In the genomic region with DNA sequence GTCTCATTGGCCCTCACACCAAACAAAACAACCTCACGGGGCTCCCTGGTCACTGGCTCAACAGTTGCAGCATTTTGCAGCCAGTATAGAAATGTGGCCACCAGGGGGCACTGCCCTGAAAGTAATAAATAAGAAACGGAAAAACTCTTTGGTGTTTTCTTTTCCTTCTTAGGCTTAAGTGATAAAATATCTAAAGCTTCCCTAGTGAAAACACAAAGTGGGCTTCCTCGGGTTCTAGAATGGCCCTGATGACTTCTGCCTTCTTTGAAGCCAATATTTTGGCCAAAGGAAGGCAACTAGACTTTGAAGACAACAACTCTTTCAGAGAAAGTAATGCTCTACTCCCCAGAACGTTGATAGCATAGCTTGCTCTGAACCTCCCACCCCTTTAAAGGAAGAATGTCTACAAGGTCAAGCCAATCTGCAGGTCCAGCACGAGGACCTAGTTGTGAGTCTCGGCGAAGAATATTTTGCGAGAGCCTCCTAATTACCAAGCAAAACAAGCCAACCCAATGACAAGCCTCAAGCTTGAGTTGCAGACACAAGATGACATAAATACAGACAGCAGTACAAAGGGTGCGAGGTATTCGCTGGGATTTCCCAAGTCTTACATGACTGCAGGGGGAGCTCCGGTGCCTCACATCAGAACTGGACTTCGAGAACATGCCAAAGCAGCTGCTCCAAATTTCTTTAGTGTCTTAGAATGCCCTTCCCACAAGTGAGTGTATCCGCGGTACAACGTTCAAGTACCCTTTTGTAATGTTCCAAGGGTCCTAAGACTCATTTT, we compare ENCODE assay signal across 8 cellular contexts. TPM values are rescaled to one million over a fixed set of nuclear protein-coding genes. Genes with fewer than 3 reads are reported as not detected.
DNase-seq lines count a peak whose midpoint lies in the region; ATAC-seq and TF ChIP-seq lines count a peak whose summit lies in the region.

No MANE protein-coding gene starts in this region.

- H3K4me1 ChIP-seq in endocrine pancreas (ENCODE audit: control insufficient read depth, insufficient read depth, low read length) (peaks cover 6% of the 10 kb centered on the region), mesodermal cell (ENCODE audit: control insufficient read depth, insufficient read depth, low read length, poor library complexity, severe bottlenecking) (peaks cover 16% of the 10 kb centered on the region)

- peak overlapping the region; percentile 38 for H3K27ac ChIP-seq in mesodermal cell (ENCODE audit: low read depth, low read length, severe bottlenecking)

- H3K9me3 ChIP-seq in endocrine pancreas (ENCODE audit: control insufficient read depth, low read length): no peaks in the 10 kb centered on the region
- no peaks in the 10 kb centered on the region for H3K9me3 ChIP-seq in mesodermal cell (ENCODE audit: control insufficient read depth, low read length)

- TF ChIP-seq CTCF in HFF-Myc (IDR thresholded peaks at IDR 0.05; ENCODE audit: low read depth, low read length, missing control alignments): peak; percentile 80

- H3K4me3 ChIP-seq in HFF-Myc (replicated peaks; ENCODE audit: low read depth, low read length) (peak overlapping the region; percentile 68), endocrine pancreas (ENCODE audit: control insufficient read depth, insufficient read depth, low read length) (peak overlapping the region; percentile 40), mesodermal cell (ENCODE audit: extremely low read depth, insufficient read depth, low read length, poor library complexity, severe bottlenecking) (no peak overlapping the region)

- 34 to 37% methylated on average over 13 to 14 of the region's 15 CpGs for WGBS in mesodermal cell (ENCODE audit: insufficient coverage in 2 of 2), 2 experiments

- no peaks in the 10 kb centered on the region for H3K27me3 ChIP-seq in endocrine pancreas (ENCODE audit: control insufficient read depth, insufficient read depth, low read length)

- DNase-seq in CMK (ENCODE audit: low read depth): peak; percentile 34
- DNase-seq in HFF-Myc (ENCODE audit: extremely low read depth, low read depth): peak; percentile 43
- DNase-seq in NCI-H82 treated with DMSO at 0.1 percent for 48 hours (lab: John Stamatoyannopoulos, UW; ENCODE audit: unreplicated experiment): peak; percentile 45
- peak; percentile 45 to 51 for DNase-seq in activated CD8-positive, alpha-beta memory T cell treated with anti-CD3 and anti-CD28 coated beads for 4 hours (ENCODE audit: low read depth in 2 of 2)
- DNase-seq in stimulated activated CD8-positive, alpha-beta memory T cell treated with anti-CD3 and anti-CD28 coated beads, Interleukin-15, amount 100 ng/mL, for 24 hours (ENCODE audit: low read depth): peak; percentile 50

- H3K9ac ChIP-seq in endocrine pancreas (ENCODE audit: control insufficient read depth, insufficient read depth, low read length): peak overlapping the region; percentile 47

- no peak for ATAC-seq in GM19023 (IDR thresholded peaks at IDR 0.05; ENCODE audit: unreplicated experiment)

- no peaks in the 10 kb centered on the region for H3K36me3 ChIP-seq in endocrine pancreas (ENCODE audit: control insufficient read depth, insufficient read depth, low read length)
- no peaks in the 10 kb centered on the region for H3K36me3 ChIP-seq in mesodermal cell (ENCODE audit: control insufficient read depth, insufficient read depth, low read length)

RNA-seq across cellular contexts. Expression of gene ITPK1, which starts 2.6 kb away (rescaled TPM):
- polyA plus RNA-seq in mesodermal cell (2013, experiment 1 of 2): 20.5 TPM
- 17.4 TPM for polyA plus RNA-seq in mesodermal cell (2013, experiment 2 of 2)
